In the genomic region with DNA sequence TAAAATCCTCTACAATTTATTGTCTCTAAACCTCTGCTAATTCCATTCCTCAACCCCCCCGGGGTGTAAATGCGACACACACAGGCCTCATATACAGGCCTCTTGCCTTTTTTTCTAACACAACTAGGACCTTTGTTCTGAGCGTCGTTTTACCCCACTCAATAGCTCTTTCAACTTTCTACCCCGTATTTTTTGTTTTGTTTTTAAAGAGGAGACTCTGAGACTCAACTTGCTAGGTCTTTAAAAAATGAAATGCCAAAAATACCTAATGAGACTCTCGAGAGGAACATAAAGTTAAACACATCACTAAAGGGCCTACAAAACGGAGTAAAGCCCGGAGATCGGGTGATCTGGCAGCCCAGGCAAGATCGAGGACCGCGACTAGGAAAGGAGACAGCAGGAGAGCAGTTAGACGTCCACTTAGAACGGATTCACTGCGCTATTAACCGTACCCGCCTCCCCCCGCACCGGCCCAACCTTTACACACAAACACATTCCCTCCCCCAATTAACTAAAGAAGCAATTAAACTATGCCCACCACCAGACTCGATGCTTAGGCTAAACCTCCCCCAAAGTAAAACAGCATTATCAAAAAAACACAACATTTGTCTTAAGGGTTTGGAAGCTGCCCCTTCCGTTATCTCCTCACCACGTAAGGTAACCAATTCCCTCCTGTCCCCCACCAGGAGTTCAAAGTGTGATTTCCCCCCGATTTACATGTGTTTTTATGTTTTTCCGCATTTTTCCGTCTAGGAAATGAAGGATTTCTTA, we compare ENCODE assay signal across 8 cellular contexts. TPM values are rescaled to one million over a fixed set of nuclear protein-coding genes. Genes with fewer than 3 reads are reported as not detected.
A peak's percentile ranks its signal among the peaks of the same experiment; 100 is the strongest.
DNase-seq lines count a peak whose midpoint lies in the region; ATAC-seq lines count a peak whose summit lies in the region.

No MANE protein-coding gene starts in this region.

- ATAC-seq in HG03095 (IDR thresholded peaks at IDR 0.05; ENCODE audit: unreplicated experiment) (no peak), GM21381 (IDR thresholded peaks at IDR 0.05; ENCODE audit: unreplicated experiment) (no peak), GM21526 (IDR thresholded peaks at IDR 0.05; ENCODE audit: low FRiP score, unreplicated experiment) (no peak)

- peak overlapping the region; percentile 98 for H3K27ac ChIP-seq in adipose tissue (ENCODE audit: low read depth, low read length)

- H3K9me3 Mint-ChIP-seq in immature natural killer cell, result no peaks in the 10 kb centered on the region

- peak overlapping the region; percentile 94 for H3K9ac ChIP-seq in NT2/D1 (ENCODE audit: insufficient read length, low read depth)

- peak overlapping the region; percentile 90 to 100 (median 96) for H3K4me3 Mint-ChIP-seq in immature natural killer cell

- H3K4me1 Mint-ChIP-seq in immature natural killer cell, result peaks cover 51 to 66% of the 10 kb centered on the region in 2 donors

- H3K36me3 ChIP-seq in NT2/D1 (ENCODE audit: insufficient read depth, insufficient read length, low read length), result peaks cover 32% of the 10 kb centered on the region

- no peaks in the 10 kb centered on the region for H3K4me1 ChIP-seq in NT2/D1 (ENCODE audit: insufficient read depth, insufficient read length)

- peak overlapping the region; percentile 87 for H3K4me3 ChIP-seq in NT2/D1 (ENCODE audit: insufficient read length, low read depth)

- 3 to 6% (median 5%) methylated on average over 25 of the region's 25 CpGs for WGBS in adipose tissue, 3 donors

- H3K9me3 ChIP-seq in NT2/D1 (ENCODE audit: insufficient read depth, low read length), result no peaks in the 10 kb centered on the region

- DNase-seq in ELF-1 (ENCODE audit: low read depth, low spot score), result peak; percentile 40
- no peak for DNase-seq in NT2/D1 (ENCODE audit: low read depth, low spot score)
- peak; percentile 29 to 38 (median 30) for DNase-seq in immature natural killer cell
- peak; percentile 30 for DNase-seq in stimulated activated CD4-positive, alpha-beta T cell treated with anti-CD3 and anti-CD28 coated beads, Interleukin-4, amount 100 ng/mL, for 24 hours

- H3K27me3 Mint-ChIP-seq in immature natural killer cell (ENCODE audit: low read depth in 3 of 3), result peaks cover 9 to 32% (median 24%) of the 10 kb centered on the region in 3 donors

- H3K27me3 ChIP-seq in NT2/D1 (ENCODE audit: insufficient read depth, insufficient read length), result no peaks in the 10 kb centered on the region

- H3K27ac Mint-ChIP-seq in immature natural killer cell, result peak overlapping the region; percentile 93 to 100 (median 94)

- H3K36me3 Mint-ChIP-seq in immature natural killer cell, result peaks cover 4 to 8% (median 7%) of the 10 kb centered on the region in 3 donors

RNA-seq across cellular contexts. Expression of gene TRIP12, which starts 1.6 kb away (rescaled TPM):
- polyA plus RNA-seq in adipose tissue, result 10 to 100 TPM; 17.8 to 41.2 (median 32.8) TPM
- polyA plus RNA-seq in immature natural killer cell, result 10 to 100 TPM; 13.5 to 69.4 (median 26.0) TPM

RNA-seq across cellular contexts. Expression of gene FBXO36, which starts 2.1 kb away (rescaled TPM):
- 1 to 10 TPM in 2 of 3 donors, under 1 TPM in 1; 0.83 to 1.6 (median 1.6) TPM for polyA plus RNA-seq in adipose tissue
- polyA plus RNA-seq in immature natural killer cell, result 1 to 10 TPM in 2 of 3 donors, under 1 TPM in 1; 0.41 to 3.7 (median 1.3) TPM
